ENCODE assay signal across 7 cellular contexts in the genomic region with DNA sequence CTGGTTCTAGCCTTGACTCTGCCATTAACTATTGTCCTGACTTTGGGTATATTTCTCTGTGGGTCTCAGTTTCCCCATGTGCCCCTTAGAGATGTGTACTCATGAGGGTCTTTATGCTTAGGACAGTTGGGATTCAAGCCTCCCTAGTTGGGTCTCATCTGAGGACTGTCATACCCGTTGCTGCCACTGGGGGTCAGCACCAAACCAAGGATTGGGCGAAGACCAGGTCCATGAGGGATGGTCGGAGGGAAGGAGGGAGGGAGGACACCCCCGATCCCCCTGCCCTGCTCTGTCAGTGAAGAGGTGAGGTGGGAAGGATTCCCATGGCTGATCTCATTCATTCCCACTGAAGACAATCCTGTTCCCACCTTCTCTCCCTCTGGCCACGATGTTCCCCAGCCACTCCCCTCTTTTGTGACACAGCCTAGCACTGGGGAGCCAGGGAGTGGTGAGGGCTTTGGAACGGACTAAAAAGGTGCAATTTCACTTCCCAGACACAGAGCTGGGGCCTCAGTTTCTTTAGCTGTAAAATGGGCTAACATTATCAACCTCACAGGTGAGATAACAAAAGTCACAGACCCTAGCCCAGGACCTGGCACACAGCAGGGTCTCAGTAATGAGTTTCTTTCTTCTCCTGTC. TPM values are rescaled to one million over a fixed set of nuclear protein-coding genes. Genes with fewer than 3 reads are reported as not detected.
A peak's percentile ranks its signal among the peaks of the same experiment; 100 is the strongest.
DNase-seq lines count a peak whose midpoint lies in the region; ATAC-seq, FAIRE-seq and TF ChIP-seq lines count a peak whose summit lies in the region.

No MANE protein-coding gene starts in this region.

- H3K27ac Mint-ChIP-seq in T-helper 2 cell treated with Interferon-gamma antibody and Interleukin-4, amounts not matched to agents 5 μg/mL and 100 μg/mL, for 36 hours = no peak overlapping the region
- no peak overlapping the region for H3K27ac Mint-ChIP-seq in astrocyte (ENCODE audit: unreplicated experiment)

- H3K79me2 ChIP-seq in astrocyte (ENCODE audit: insufficient read depth, low read length) = no peaks in the 10 kb centered on the region
- no peaks in the 10 kb centered on the region for H3K79me2 ChIP-seq in hepatocyte

- H3K27me3 ChIP-seq in astrocyte (ENCODE audit: insufficient read depth, low read length) (no peaks in the 10 kb centered on the region), hepatocyte (no peaks in the 10 kb centered on the region)

- no peaks in the 10 kb centered on the region for H3K36me3 Mint-ChIP-seq in T-helper 2 cell treated with Interferon-gamma antibody and Interleukin-4, amounts not matched to agents 5 μg/mL and 100 μg/mL, for 36 hours (ENCODE audit: low read depth)
- no peaks in the 10 kb centered on the region for H3K36me3 Mint-ChIP-seq in astrocyte (ENCODE audit: low read depth, unreplicated experiment)

- H3K9ac ChIP-seq in astrocyte (ENCODE audit: low read length) = no peak overlapping the region

- H3K9me3 ChIP-seq in astrocyte (ENCODE audit: insufficient read depth, low read depth, low read length) (no peaks in the 10 kb centered on the region), hepatocyte (ENCODE audit: low read depth) (no peaks in the 10 kb centered on the region)

- no peaks in the 10 kb centered on the region for H3K9me2 ChIP-seq in hepatocyte (replicated peaks; ENCODE audit: insufficient read depth)

- H4K20me1 ChIP-seq in astrocyte (ENCODE audit: insufficient read depth, low read length) (no peaks in the 10 kb centered on the region), hepatocyte (ENCODE audit: insufficient read depth, poor library complexity, severe bottlenecking) (no peaks in the 10 kb centered on the region)

- no peak for ATAC-seq in GM21717 (IDR thresholded peaks at IDR 0.05; ENCODE audit: unreplicated experiment)

- peak; percentile 84 for FAIRE-seq in astrocyte (lab: Jason Lieb, UNC)

- H3K4me1 ChIP-seq in astrocyte (ENCODE audit: insufficient read depth, low read length) (no peaks in the 10 kb centered on the region), hepatocyte (ENCODE audit: insufficient read depth) (no peaks in the 10 kb centered on the region)

- no peaks in the 10 kb centered on the region for H3K27me3 Mint-ChIP-seq in T-helper 2 cell treated with Interferon-gamma antibody and Interleukin-4, amounts not matched to agents 5 μg/mL and 100 μg/mL, for 36 hours (ENCODE audit: low read depth)
- peaks cover 44% of the 10 kb centered on the region for H3K27me3 Mint-ChIP-seq in astrocyte (ENCODE audit: low read depth, unreplicated experiment)

- TF ChIP-seq CTCF in astrocyte (IDR thresholded peaks at IDR 0.05; ENCODE audit: insufficient read depth, low read depth, low read length) (peak; percentile 87), hepatocyte (IDR thresholded peaks at IDR 0.05; ENCODE audit: poor library complexity) (peak; percentile 93)

- no peaks in the 10 kb centered on the region for H3K4me1 Mint-ChIP-seq in T-helper 2 cell treated with Interferon-gamma antibody and Interleukin-4, amounts not matched to agents 5 μg/mL and 100 μg/mL, for 36 hours (ENCODE audit: low read depth)
- H3K4me1 Mint-ChIP-seq in astrocyte (ENCODE audit: low read depth, unreplicated experiment) = no peaks in the 10 kb centered on the region

- H3K4me2 ChIP-seq in astrocyte (ENCODE audit: low read length) (peak overlapping the region; percentile 10), hepatocyte (no peak overlapping the region)

- H3K4me3 Mint-ChIP-seq in T-helper 2 cell treated with Interferon-gamma antibody and Interleukin-4, amounts not matched to agents 5 μg/mL and 100 μg/mL, for 36 hours = no peak overlapping the region
- H3K4me3 Mint-ChIP-seq in astrocyte (ENCODE audit: unreplicated experiment) = no peak overlapping the region

- no peaks in the 10 kb centered on the region for H3K9me3 Mint-ChIP-seq in T-helper 2 cell treated with Interferon-gamma antibody and Interleukin-4, amounts not matched to agents 5 μg/mL and 100 μg/mL, for 36 hours
- H3K9me3 Mint-ChIP-seq in astrocyte (ENCODE audit: unreplicated experiment) = no peaks in the 10 kb centered on the region

- DNase-seq in GM03348 (ENCODE audit: low spot score) (peak; percentile 83), HPDE6-E6E7 (ENCODE audit: extremely low spot score) (peak; percentile 52), astrocyte (ENCODE audit: low read depth) (no peak), hepatocyte (ENCODE audit: low spot score) (peak; percentile 78)
- peak; percentile 38 for DNase-seq in T-helper 2 cell treated with Interferon-gamma antibody and Interleukin-4, amounts not matched to agents 5 μg/mL and 100 μg/mL, for 36 hours (ENCODE audit: low spot score)
- DNase-seq in stimulated activated CD4-positive, alpha-beta T cell treated with anti-CD3 and anti-CD28 coated beads, Interleukin-12 subunit alpha, Interleukin-12 subunit beta, amount 100 ng/mL, for 48 hours (ENCODE audit: low read depth in 2 of 3, low spot score in 1 of 3) = peak; percentile 50 to 83 (median 64)

- H3K36me3 ChIP-seq in astrocyte (ENCODE audit: insufficient read depth, low read length) (no peaks in the 10 kb centered on the region), hepatocyte (replicated peaks; ENCODE audit: insufficient read depth, low read depth) (no peaks in the 10 kb centered on the region)

- H3K4me3 ChIP-seq in astrocyte (ENCODE audit: insufficient read depth, low read depth, low read length) (no peak overlapping the region), hepatocyte (no peak overlapping the region)

- 21% methylated on average over 6 of the region's 6 CpGs for WGBS in hepatocyte (ENCODE audit: low lambda C conversion rate, missing lambda C conversion rate)

- H2AFZ ChIP-seq in astrocyte (ENCODE audit: low read depth, low read length) = peak overlapping the region; percentile 29
- H2AFZ ChIP-seq in hepatocyte = no peak overlapping the region

- H3K27ac ChIP-seq in astrocyte (ENCODE audit: low read depth, low read length) (no peak overlapping the region), hepatocyte (no peak overlapping the region)

RNA-seq across cellular contexts. Expression of a gene that starts 12.4 kb away (rescaled TPM):
- 0.77 and 0.87 TPM in 2 replicates for total RNA-seq in astrocyte
- 0.63 and 0.88 TPM in 2 replicates for total RNA-seq in hepatocyte
- polyA plus RNA-seq in hepatocyte = 1.7 and 3.2 TPM in 2 replicates

RNA-seq across cellular contexts. Expression of a gene that starts 46.1 kb away (rescaled TPM):
- total RNA-seq in astrocyte = 1,706 and 1,898 TPM in 2 replicates
- 1,201 and 1,418 TPM in 2 replicates for total RNA-seq in hepatocyte
- 1,042 and 1,094 TPM in 2 replicates for polyA plus RNA-seq in hepatocyte
